In genomic region chr10:104577861-104578480, GRCh38 we compare ENCODE assay signal across 20 cellular contexts.
DNase-seq lines count a peak whose midpoint lies in the region; ATAC-seq and TF ChIP-seq lines count a peak whose summit lies in the region.
"Had no signal": no experiment of that assay in that cellular context is flagged by ENCODE, and none has a peak within 500 bp of the region (broad histone marks: within the 10 kb centered on the region; RNA-seq: fewer than 3 reads in every experiment).

No MANE protein-coding gene starts in this region.

- no peaks in the 10 kb centered on the region for H3K9me2 ChIP-seq in OCI-LY7 (ENCODE audit: insufficient read depth, low read length)

- TF ChIP-seq POLR2A in upper lobe of left lung (IDR thresholded peaks at IDR 0.05), result no peak

- H3K79me2 ChIP-seq in OCI-LY7 (ENCODE audit: insufficient read depth, low read depth, low read length), result no peaks in the 10 kb centered on the region
- H3K79me2 ChIP-seq: hepatocyte had no signal

- H3K9ac ChIP-seq in adipocyte (ENCODE audit: low read length), result no peak overlapping the region

- H3K27ac ChIP-seq in HEK293 (ENCODE audit: extremely low read depth, low read depth, low read length), result no peak overlapping the region
- H3K27ac ChIP-seq in upper lobe of left lung, result no peak overlapping the region
- no peak overlapping the region for H3K27ac ChIP-seq in left ventricle myocardium inferior (replicated peaks)
- H3K27ac ChIP-seq in lower lobe of right lung, result no peak overlapping the region
- H3K27ac ChIP-seq in OCI-LY7 (ENCODE audit: low read depth, low read length, poor library complexity, severe bottlenecking), result no peak overlapping the region
- H3K27ac ChIP-seq: hepatocyte, sigmoid colon, tibial nerve had no signal

- no peak for TF ChIP-seq EP300 in upper lobe of left lung (IDR thresholded peaks at IDR 0.05)

- 65% methylated on average over 11 to 12 of the region's 12 CpGs for WGBS in upper lobe of left lung, 2 donors

- no peak overlapping the region for H3K4me2 ChIP-seq in OCI-LY7 (ENCODE audit: low read length)
- H3K4me2 ChIP-seq: hepatocyte had no signal

- DNase-seq in EH (ENCODE audit: low read depth) (peak; percentile 9), adipocyte (ENCODE audit: low read depth) (peak; percentile 14), iPS-NIHi7 (ENCODE audit: extremely low spot score) (peak; percentile 36), upper lobe of left lung (no peak), left ventricle myocardium inferior (no peak), lower lobe of right lung (no peak), OCI-LY7 (ENCODE audit: low spot score) (no peak)
- DNase-seq: activated CD4-positive, alpha-beta T cell treated with anti-CD3 and anti-CD28 coated beads, Interleukin-2, amount 50 U/mL, for 1 hour; aorta; kidney; naive thymus-derived CD4-positive, alpha-beta T cell; NCI-H146; NCI-H2171; RPMI8226; sigmoid colon; stimulated activated naive CD4-positive, alpha-beta T cell treated with Interleukin-2 at 50 U/mL for 16 hours; SW 1271 had no signal

- H3K9me3 ChIP-seq in HEK293 (ENCODE audit: control insufficient read depth, insufficient read depth, low read depth, low read length), result no peaks in the 10 kb centered on the region
- no peaks in the 10 kb centered on the region for H3K9me3 ChIP-seq in adipocyte (ENCODE audit: control insufficient read depth, low read length)
- no peaks in the 10 kb centered on the region for H3K9me3 ChIP-seq in upper lobe of left lung
- no peaks in the 10 kb centered on the region for H3K9me3 ChIP-seq in left ventricle myocardium inferior (replicated peaks)
- no peaks in the 10 kb centered on the region for H3K9me3 ChIP-seq in lower lobe of right lung
- no peaks in the 10 kb centered on the region for H3K9me3 ChIP-seq in OCI-LY7 (ENCODE audit: low read length)
- H3K9me3 ChIP-seq: sigmoid colon, tibial nerve had no signal

- no peak for ATAC-seq in upper lobe of left lung (ENCODE audit: low FRiP score in 2 of 2)
- no peak for ATAC-seq in lower lobe of right lung
- ATAC-seq: naive thymus-derived CD4-positive, alpha-beta T cell had no signal

- H3K27me3 ChIP-seq in adipocyte (replicated peaks; ENCODE audit: control insufficient read depth, insufficient read depth, low read length), result no peaks in the 10 kb centered on the region
- H3K27me3 ChIP-seq in upper lobe of left lung, result no peaks in the 10 kb centered on the region
- H3K27me3 ChIP-seq in left ventricle myocardium inferior (ENCODE audit: low read depth), result peaks cover 77% of the 10 kb centered on the region
- H3K27me3 ChIP-seq in lower lobe of right lung (ENCODE audit: low read depth), result peaks cover 6% of the 10 kb centered on the region
- H3K27me3 ChIP-seq: tibial nerve had no signal

- H3K36me3 ChIP-seq in HEK293 (ENCODE audit: control insufficient read depth in 2 of 2, insufficient read depth in 1 of 2, low read length in 2 of 2) (no peaks in the 10 kb centered on the region), adipocyte (ENCODE audit: control insufficient read depth, insufficient read depth, low read length, severe bottlenecking) (no peaks in the 10 kb centered on the region), upper lobe of left lung (no peaks in the 10 kb centered on the region), left ventricle myocardium inferior (no peaks in the 10 kb centered on the region), lower lobe of right lung (no peaks in the 10 kb centered on the region), OCI-LY7 (ENCODE audit: insufficient read depth, low read length) (no peaks in the 10 kb centered on the region)
- H3K36me3 ChIP-seq: sigmoid colon, tibial nerve had no signal

- no peaks in the 10 kb centered on the region for H4K20me1 ChIP-seq in OCI-LY7 (ENCODE audit: insufficient read depth, low read length)

- no peak overlapping the region for H2AFZ ChIP-seq in OCI-LY7 (ENCODE audit: low read length)
- H2AFZ ChIP-seq: hepatocyte had no signal

- CTCF ChIA-PET in HEK293 (lab: Yijun Ruan, JAX), result interaction anchor here (0.6 to 3.4 kb wide), 5 partner anchors 9 to 172 kb away, joined by 3 to 26 read pairs (median 5); no protein-coding TSS in a partner anchor
- CTCF ChIA-PET in OCI-LY7 (lab: Charles Lee; ENCODE audit: unreplicated experiment), result no interaction called here

- BruUV-seq in OCI-LY7 (replicated peaks; lab: Mats Ljungman, UMichigan), result no TSS peak

- POLR2A ChIA-PET in HEK293 (lab: Yijun Ruan, JAX), result no interaction called here
- POLR2A ChIA-PET in OCI-LY7 (lab: Charles Lee), result interaction anchor here (0.5 kb wide), 1 partner anchor 19 kb away, joined by 3 read pairs; no protein-coding TSS in a partner anchor

- intact Hi-C loops in left ventricle myocardium inferior (cut with micrococcal nuclease), result no loop called here
- intact Hi-C loops in lower lobe of right lung (cut with DNase I), result no loop called here
- intact Hi-C loops in OCI-LY7 (cut with micrococcal nuclease; ENCODE audit: unreplicated experiment), result no loop called here

- H3K4me3 ChIP-seq in HEK293 (ENCODE audit: low read depth, low read length) (no peak overlapping the region), adipocyte (ENCODE audit: low read length) (no peak overlapping the region), upper lobe of left lung (no peak overlapping the region), left ventricle myocardium inferior (no peak overlapping the region), lower lobe of right lung (no peak overlapping the region), OCI-LY7 (ENCODE audit: low read depth, low read length, poor library complexity, severe bottlenecking) (no peak overlapping the region)
- H3K4me3 ChIP-seq: hepatocyte, sigmoid colon, tibial nerve had no signal

- TF ChIP-seq CTCF in HEK293 (tag by site-specific recombination; IDR thresholded peaks at IDR 0.05) (no peak), upper lobe of left lung (IDR thresholded peaks at IDR 0.05) (no peak), left ventricle myocardium inferior (IDR thresholded peaks at IDR 0.05; ENCODE audit: borderline replicate concordance) (no peak), lower lobe of right lung (IDR thresholded peaks at IDR 0.05) (no peak), OCI-LY7 (conservative IDR thresholded peaks at IDR 0.05; ENCODE audit: low read length) (no peak)

- H3K4me1 ChIP-seq in HEK293 (ENCODE audit: control insufficient read depth, insufficient read depth, low read length) (no peaks in the 10 kb centered on the region), adipocyte (ENCODE audit: control insufficient read depth, insufficient read depth, low read length) (peaks cover 8% of the 10 kb centered on the region), upper lobe of left lung (peaks cover 0 to 12% (median 2%) of the 10 kb centered on the region in 4 donors), left ventricle myocardium inferior (peaks cover 7% of the 10 kb centered on the region), lower lobe of right lung (no peaks in the 10 kb centered on the region), OCI-LY7 (ENCODE audit: insufficient read depth, low read length, poor library complexity, severe bottlenecking) (no peaks in the 10 kb centered on the region)

TF ChIP-seq in HEK293, 187 proteins besides CTCF, POLR2A, EP300 and RAD21:
- no peak for TF ChIP-seq ZNF623 (tag by site-specific recombination; IDR thresholded peaks at IDR 0.05)
- TF ChIP-seq ZBTB17 (tag by site-specific recombination; IDR thresholded peaks at IDR 0.05), result peak; percentile 57

Comparison
In these comparisons a context has a peak if more than half of its experiments do, and no peak if none do; other contexts are left out.
1. DNase-seq: peak in EH (single experiment), adipocyte (single experiment) and iPS-NIHi7 (single experiment); none in upper lobe of left lung (0 of 2), left ventricle myocardium inferior (single experiment), lower lobe of right lung (single experiment) and OCI-LY7 (single experiment).